Comparison of ENCODE assay signal across 2 cellular contexts in genomic region chr3:37902674-37903073, GRCh38.
A peak's percentile ranks its signal among the peaks of the same experiment; 100 is the strongest.
TF ChIP-seq lines count a peak whose summit lies in the region.

No MANE protein-coding gene starts in this region.

TF ChIP-seq in HepG2, 621 proteins besides CTCF, POLR2A, EP300 and RAD21 (continues in another document):
- TF ChIP-seq TEAD3 (CRISPR knock-in tag; optimal IDR thresholded peaks at IDR 0.05; ENCODE audit: borderline replicate concordance) (peak; percentile 6), NONO (IDR thresholded peaks at IDR 0.05) (no peak), NONO (CRISPR knock-in tag; conservative IDR thresholded peaks at IDR 0.05) (0 out of 2 replicates have a peak, but pooled peaks have one; percentile 18), ZNF687 (CRISPR knock-in tag; IDR thresholded peaks at IDR 0.05) (peak; percentile 22; the same call in 1 of the 2 replicates), ZHX1 (CRISPR knock-in tag; IDR thresholded peaks at IDR 0.05; ENCODE audit: low read depth) (no peak), ZBTB7B (CRISPR knock-in tag; IDR thresholded peaks at IDR 0.05) (peak; percentile 27; the same call in 1 of the 2 replicates), THAP7 (CRISPR knock-in tag; IDR thresholded peaks at IDR 0.05) (no peak), CEBPG (CRISPR knock-in tag; IDR thresholded peaks at IDR 0.05) (peak; percentile 87), NR2F6 (IDR thresholded peaks at IDR 0.05) (no peak), NR2F6 (CRISPR knock-in tag; IDR thresholded peaks at IDR 0.05) (peak; percentile 24; the same call in 1 of the 2 replicates), ZNF512 (CRISPR knock-in tag; IDR thresholded peaks at IDR 0.05) (no peak), CEBPB (IDR thresholded peaks at IDR 0.05; ENCODE audit: borderline replicate concordance, low read depth, low read length) (peak; percentile 92), HOXA9 (CRISPR knock-in tag; IDR thresholded peaks at IDR 0.05; ENCODE audit: borderline replicate concordance) (0 out of 2 replicates have a peak, but pooled peaks have one; percentile 54), ZBTB38 (CRISPR knock-in tag; IDR thresholded peaks at IDR 0.05) (peak; percentile 62; the same call in 1 of the 2 replicates), ZBTB26 (CRISPR knock-in tag; IDR thresholded peaks at IDR 0.05; ENCODE audit: borderline replicate concordance) (no peak), KMT2A (CRISPR knock-in tag; IDR thresholded peaks at IDR 0.05) (0 out of 2 replicates have a peak, but pooled peaks have one; percentile 22)

TF ChIP-seq in K562, 482 proteins besides CTCF, POLR2A, EP300 and RAD21:
- no peak for TF ChIP-seq STAT5B (CRISPR knock-in tag; IDR thresholded peaks at IDR 0.05)
- no peak for TF ChIP-seq NEUROD1 (IDR thresholded peaks at IDR 0.05; ENCODE audit: borderline replicate concordance, low read depth, low read length, partially characterized antibody)
- TF ChIP-seq HDGF (IDR thresholded peaks at IDR 0.05) = no peak
- no peak for TF ChIP-seq SAP30 (IDR thresholded peaks at IDR 0.05; ENCODE audit: borderline replicate concordance, insufficient read depth, low read depth, low read length, poor library complexity, severe bottlenecking)
- TF ChIP-seq SRSF3 (IDR thresholded peaks at IDR 0.05; ENCODE audit: insufficient read depth, low read length) = no peak
- TF ChIP-seq ZNF232 (CRISPR knock-in tag; IDR thresholded peaks at IDR 0.05) = no peak
- TF ChIP-seq CEBPB (tag; IDR thresholded peaks at IDR 0.05) = peak; percentile 85
- TF ChIP-seq BHLHE40 (IDR thresholded peaks at IDR 0.05; ENCODE audit: low read length) = no peak
- no peak for TF ChIP-seq MGA (IDR thresholded peaks at IDR 0.05)
- peak; percentile 64 for TF ChIP-seq CEBPG (CRISPR knock-in tag; IDR thresholded peaks at IDR 0.05)
- TF ChIP-seq CEBPG (tag; conservative IDR thresholded peaks at IDR 0.05 in 1 of 2, IDR thresholded peaks at IDR 0.05 in 1 of 2) = peak; percentile 67 to 73
- TF ChIP-seq FOXK1 (CRISPR knock-in tag; IDR thresholded peaks at IDR 0.05; ENCODE audit: borderline replicate concordance) = no peak
- TF ChIP-seq XRCC4 (IDR thresholded peaks at IDR 0.05; ENCODE audit: extremely low read depth, insufficient read depth, insufficient read length) = no peak
